Comparison of ENCODE assay signal across 19 cellular contexts in genomic region chr2:55995206-55995605, GRCh38.
"Had no signal": no experiment of that assay in that cellular context is flagged by ENCODE, and none has a peak within 500 bp of the region (broad histone marks: within the 10 kb centered on the region; RNA-seq: fewer than 3 reads in every experiment).

No MANE protein-coding gene starts in this region.

- DNase-seq: activated CD4-positive, alpha-beta memory T cell treated with anti-CD3 and anti-CD28 coated beads for 36 hours; activated CD4-positive, alpha-beta T cell treated with anti-CD3 and anti-CD28 coated beads for 36 hours; activated CD8-positive, alpha-beta memory T cell treated with anti-CD3 and anti-CD28 coated beads, Interleukin-2, amount 10 ng/mL, durations not matched to agents 7 days and 5 days; activated naive CD4-positive, alpha-beta T cell treated with anti-CD3 and anti-CD28 coated beads, Interleukin-2, amount 10 ng/mL, durations not matched to agents 7 days and 5 days; activated T-cell treated with anti-CD3 and anti-CD28 coated beads, Interleukin-2, amount 50 U/mL, for 1 hour; endodermal cell; kidney; left ventricle myocardium inferior; mucosa of descending colon; naive thymus-derived CD4-positive, alpha-beta T cell; pancreas; sigmoid colon; stimulated activated CD4-positive, alpha-beta T cell treated with anti-CD3 and anti-CD28 coated beads, Interleukin-1b, Interleukin-23, amount 100 ng/mL, for 48 hours; stomach; upper lobe of right lung; WERI-Rb-1 had no signal

- H3K27me3 Mint-ChIP-seq: activated CD4-positive, alpha-beta memory T cell treated with anti-CD3 and anti-CD28 coated beads for 36 hours; activated naive CD4-positive, alpha-beta T cell treated with anti-CD3 and anti-CD28 coated beads, Interleukin-2, amount 10 ng/mL, durations not matched to agents 7 days and 5 days had no signal

- H3K9me3 Mint-ChIP-seq: activated CD4-positive, alpha-beta memory T cell treated with anti-CD3 and anti-CD28 coated beads for 36 hours; activated naive CD4-positive, alpha-beta T cell treated with anti-CD3 and anti-CD28 coated beads, Interleukin-2, amount 10 ng/mL, durations not matched to agents 7 days and 5 days; activated T-helper 2 cell treated with anti-CD3 and anti-CD28 coated beads, Interferon-gamma antibody, Interleukin-2, Interleukin-4, amounts not matched to agents 10 μg/mL and 5 μg/mL and 100 μg/mL, durations not matched to agents 14 hours and 24 hours and 36 hours; endodermal cell; memory B cell had no signal

- H3K9me3 ChIP-seq: left ventricle myocardium inferior, mucosa of descending colon, pancreas, sigmoid colon, stomach, thoracic aorta, upper lobe of right lung had no signal

- H3K4me1 Mint-ChIP-seq: activated CD4-positive, alpha-beta T cell treated with anti-CD3 and anti-CD28 coated beads for 36 hours; activated CD8-positive, alpha-beta memory T cell treated with anti-CD3 and anti-CD28 coated beads, Interleukin-2, amount 10 ng/mL, durations not matched to agents 7 days and 5 days; activated naive CD4-positive, alpha-beta T cell treated with anti-CD3 and anti-CD28 coated beads, Interleukin-2, amount 10 ng/mL, durations not matched to agents 7 days and 5 days; memory B cell; naive thymus-derived CD4-positive, alpha-beta T cell had no signal

- H3K27ac Mint-ChIP-seq: activated CD4-positive, alpha-beta memory T cell treated with anti-CD3 and anti-CD28 coated beads for 36 hours; activated CD4-positive, alpha-beta T cell treated with anti-CD3 and anti-CD28 coated beads for 36 hours; activated CD8-positive, alpha-beta memory T cell treated with anti-CD3 and anti-CD28 coated beads, Interleukin-2, amount 10 ng/mL, durations not matched to agents 7 days and 5 days; activated naive CD4-positive, alpha-beta T cell treated with anti-CD3 and anti-CD28 coated beads, Interleukin-2, amount 10 ng/mL, durations not matched to agents 7 days and 5 days; activated T-helper 2 cell treated with anti-CD3 and anti-CD28 coated beads, Interferon-gamma antibody, Interleukin-2, Interleukin-4, amounts not matched to agents 10 μg/mL and 5 μg/mL and 100 μg/mL, durations not matched to agents 14 hours and 24 hours and 36 hours; endodermal cell; memory B cell; naive thymus-derived CD4-positive, alpha-beta T cell had no signal

- H3K27ac ChIP-seq: left ventricle myocardium inferior, pancreas, sigmoid colon, stomach, thoracic aorta, upper lobe of right lung, WERI-Rb-1 had no signal

- H3K36me3 Mint-ChIP-seq: activated CD4-positive, alpha-beta memory T cell treated with anti-CD3 and anti-CD28 coated beads for 36 hours; activated CD8-positive, alpha-beta memory T cell treated with anti-CD3 and anti-CD28 coated beads, Interleukin-2, amount 10 ng/mL, durations not matched to agents 7 days and 5 days; activated naive CD4-positive, alpha-beta T cell treated with anti-CD3 and anti-CD28 coated beads, Interleukin-2, amount 10 ng/mL, durations not matched to agents 7 days and 5 days; memory B cell; naive thymus-derived CD4-positive, alpha-beta T cell had no signal

- H3K4me3 ChIP-seq: left ventricle myocardium inferior, mucosa of descending colon, pancreas, sigmoid colon, stomach, thoracic aorta, upper lobe of right lung had no signal

- H3K27me3 ChIP-seq: pancreas, sigmoid colon, stomach, upper lobe of right lung had no signal

- ATAC-seq: activated CD4-positive, alpha-beta T cell treated with anti-CD3 and anti-CD28 coated beads for 36 hours; activated CD8-positive, alpha-beta memory T cell treated with anti-CD3 and anti-CD28 coated beads, Interleukin-2, amount 10 ng/mL, durations not matched to agents 7 days and 5 days; mucosa of descending colon; naive thymus-derived CD4-positive, alpha-beta T cell; pancreas; upper lobe of right lung had no signal

- H3K36me3 ChIP-seq: left ventricle myocardium inferior, pancreas, sigmoid colon, stomach, thoracic aorta, upper lobe of right lung, WERI-Rb-1 had no signal

- H3K4me3 Mint-ChIP-seq: activated CD4-positive, alpha-beta memory T cell treated with anti-CD3 and anti-CD28 coated beads for 36 hours; activated CD4-positive, alpha-beta T cell treated with anti-CD3 and anti-CD28 coated beads for 36 hours; activated CD8-positive, alpha-beta memory T cell treated with anti-CD3 and anti-CD28 coated beads, Interleukin-2, amount 10 ng/mL, durations not matched to agents 7 days and 5 days; activated naive CD4-positive, alpha-beta T cell treated with anti-CD3 and anti-CD28 coated beads, Interleukin-2, amount 10 ng/mL, durations not matched to agents 7 days and 5 days; endodermal cell; memory B cell; naive thymus-derived CD4-positive, alpha-beta T cell had no signal

- H3K4me1 ChIP-seq: left ventricle myocardium inferior had no signal
